In the genomic region with DNA sequence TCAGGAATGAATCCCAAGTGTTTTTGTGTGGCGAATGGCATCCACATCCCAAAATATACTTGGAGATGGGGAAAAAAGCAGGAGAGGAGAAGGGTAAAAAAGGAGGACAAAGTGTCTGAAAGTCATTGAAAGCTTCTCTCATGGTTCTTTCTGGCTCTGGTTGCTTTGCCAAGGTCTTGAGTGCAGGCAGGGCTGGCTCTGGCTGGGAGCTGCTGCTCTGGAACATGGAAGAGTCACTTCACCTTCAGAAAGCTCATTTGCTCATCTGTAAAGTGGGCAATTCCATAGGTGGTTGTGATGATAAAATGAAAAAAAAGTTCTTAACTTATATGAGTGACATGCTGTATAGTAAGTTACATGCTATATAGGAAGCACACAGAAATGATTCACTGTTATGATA, we compare ENCODE assay signal across 35 cellular contexts. TPM values are rescaled to one million over a fixed set of nuclear protein-coding genes. Genes with fewer than 3 reads are reported as not detected.
"Had no signal": no experiment of that assay in that cellular context is flagged by ENCODE, and none has a peak within 500 bp of the region (broad histone marks: within the 10 kb centered on the region; RNA-seq: fewer than 3 reads in every experiment).

No MANE protein-coding gene starts in this region.

- H3K9me3 ChIP-seq: MG63, SJCRH30 had no signal

- FAIRE-seq: K562, RCC 7860 had no signal

- DNase-seq: Kasumi-1, KG1, MG63, NCI-H1048, NCI-H1092 treated with DMSO at 0.1 percent for 48 hours, NCI-H1105 treated with DMSO at 0.1 percent for 48 hours, NCI-H1417, NCI-H1436, NCI-H146, NCI-H1694, NCI-H187, NCI-H1930, NCI-H2029 treated with DMSO at 0.1 percent for 48 hours, NCI-H2081 treated with DMSO at 0.1 percent for 48 hours, NCI-H2107, NCI-H2171, NCI-H226, NCI-H446 treated with DMSO at 0.1 percent for 48 hours, NCI-H510A, NCI-H524, NCI-H526 treated with DMSO at 0.1 percent for 48 hours, NCI-H774, PC-9, SHP77, SIG-M5, SJCRH30 had no signal

- H2AFZ ChIP-seq: PC-9 had no signal

- H3K4me1 ChIP-seq: SJCRH30 had no signal

- H3K4me2 ChIP-seq: PC-9 had no signal

- H3K27me3 ChIP-seq: MG63 had no signal

- H3K36me3 ChIP-seq: MG63, SJCRH30 had no signal

- H3K27ac ChIP-seq: PC-9, RWPE1, SJCRH30, SK-N-MC had no signal

- H3K4me3 ChIP-seq: K562, MG63, PC-9, SJCRH30, SK-N-MC had no signal

RNA-seq across cellular contexts. Expression of gene PRSS2, which starts 2.9 kb away (rescaled TPM):
- total RNA-seq: M059J, PC-9, Right ventricle myocardium inferior, RPMI7951, SJCRH30, SK-MEL-5 had no signal

RNA-seq across cellular contexts. Expression of gene PRSS1, which starts 18.6 kb away (rescaled TPM):
- total RNA-seq: M059J, OCI-LY7, Right ventricle myocardium inferior, RPMI7951, SJCRH30, SK-MEL-5 had no signal
